Comparison of ENCODE assay signal across 8 cellular contexts in the genomic region with DNA sequence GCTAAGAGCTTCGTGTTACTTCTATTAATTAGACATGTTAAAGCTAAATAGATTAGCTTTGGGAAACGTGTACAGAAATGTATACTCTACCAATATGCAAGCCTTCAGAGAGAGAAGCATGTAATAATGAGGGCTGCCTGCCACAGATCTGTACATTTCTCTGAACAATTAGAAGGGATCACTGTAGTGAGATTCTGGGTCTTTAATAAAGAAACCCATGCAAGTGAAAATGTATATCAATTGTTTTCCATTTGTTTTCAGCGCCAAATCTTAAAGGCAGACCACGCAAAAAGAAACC.
DNase-seq lines count a peak whose midpoint lies in the region; ATAC-seq and TF ChIP-seq lines count a peak whose summit lies in the region.

No MANE protein-coding gene starts in this region.

- H3K36me3 Mint-ChIP-seq in CD4-positive, alpha-beta T cell (ENCODE audit: low read depth): peaks cover 63% of the 10 kb centered on the region
- peaks cover 17% of the 10 kb centered on the region for H3K36me3 Mint-ChIP-seq in progenitor cell of endocrine pancreas (ENCODE audit: insufficient read depth)

- peak overlapping the region; percentile 91 for H3K27ac Mint-ChIP-seq in CD4-positive, alpha-beta T cell
- no peak overlapping the region for H3K27ac Mint-ChIP-seq in progenitor cell of endocrine pancreas

- ATAC-seq in CD4-positive, alpha-beta T cell (ENCODE audit: poor library complexity): no peak
- no peak for ATAC-seq in RWPE2 (ENCODE audit: low read depth)

- H3K9me3 Mint-ChIP-seq in CD4-positive, alpha-beta T cell: no peaks in the 10 kb centered on the region
- no peaks in the 10 kb centered on the region for H3K9me3 Mint-ChIP-seq in progenitor cell of endocrine pancreas (ENCODE audit: low read depth)

- H3K36me3 ChIP-seq in RWPE2 (ENCODE audit: low read depth): peaks cover 27% of the 10 kb centered on the region
- H3K36me3 ChIP-seq in esophagus (ENCODE audit: control insufficient read depth in 2 of 2, insufficient read depth in 2 of 2, low read length in 1 of 2): peaks cover 4 to 7% of the 10 kb centered on the region in 2 donors

- no peaks in the 10 kb centered on the region for H3K27me3 Mint-ChIP-seq in CD4-positive, alpha-beta T cell
- H3K27me3 Mint-ChIP-seq in progenitor cell of endocrine pancreas: no peaks in the 10 kb centered on the region

- H3K4me1 ChIP-seq in RWPE2 (ENCODE audit: insufficient read depth, poor library complexity, severe bottlenecking) (peaks cover 57% of the 10 kb centered on the region), esophagus (ENCODE audit: control insufficient read depth in 2 of 2, insufficient read depth in 2 of 2, low read length in 1 of 2) (peaks cover 0 to 13% of the 10 kb centered on the region in 2 donors)

- H3K27me3 ChIP-seq in CD4-positive, alpha-beta T cell (ENCODE audit: control insufficient read depth, insufficient read depth, low read length): no peaks in the 10 kb centered on the region
- H3K27me3 ChIP-seq in RWPE2 (ENCODE audit: insufficient read depth, poor library complexity, severe bottlenecking) (no peaks in the 10 kb centered on the region), esophagus (ENCODE audit: control insufficient read depth in 1 of 2, insufficient read depth in 2 of 2, low read length in 2 of 2) (no peaks in the 10 kb centered on the region)

- CTCF ChIA-PET in CD4-positive, alpha-beta T cell (lab: Charles Lee): interaction anchor here (1.9 to 3.8 kb wide), 4 partner anchors 12 to 194 kb away, joined by 7 to 32 read pairs (median 13); no protein-coding TSS in a partner anchor

- 20 to 32% methylated on average over 4 of the region's 4 CpGs for WGBS in esophagus, 2 donors

- no peak for TF ChIP-seq CTCF in CD4-positive, alpha-beta T cell (IDR thresholded peaks at IDR 0.05)
- TF ChIP-seq CTCF in RWPE2 (IDR thresholded peaks at IDR 0.05; ENCODE audit: poor library complexity, severe bottlenecking) (no peak), progenitor cell of endocrine pancreas (IDR thresholded peaks at IDR 0.05; ENCODE audit: unreplicated experiment) (no peak)

- intact Hi-C loops in CD4-positive, alpha-beta T cell (cut with DNase I, micrococcal nuclease): loop anchor here in 1 of 2 experiments (2.0 to 5.0 kb wide), 5 partner anchors 32 to 767 kb away; partner anchors contain the start of gene EGR2

- H3K27ac ChIP-seq in CD4-positive, alpha-beta T cell (ENCODE audit: low read depth, low read length): peak overlapping the region; percentile 83
- H3K27ac ChIP-seq in RWPE2 (ENCODE audit: poor library complexity, severe bottlenecking) (peak overlapping the region; percentile 81), esophagus (ENCODE audit: low read depth in 2 of 2, low read length in 1 of 2) (peak overlapping the region; percentile 60 to 67)

- DNase-seq in CD4-positive, alpha-beta T cell: no peak
- DNase-seq in RWPE2 (ENCODE audit: low spot score) (no peak), progenitor cell of endocrine pancreas (ENCODE audit: low spot score, unreplicated experiment) (no peak), DMS153 treated with DMSO at 0.1 percent for 48 hours (lab: John Stamatoyannopoulos, UW; ENCODE audit: unreplicated experiment) (no peak), SIG-M5 treated with dmso at 0.1 percent for 504 hours (lab: John Stamatoyannopoulos, UW; ENCODE audit: unreplicated experiment) (no peak), MV-4-11 (lab: John Stamatoyannopoulos, UW) (no peak), activated gamma-delta T cell (lab: John Stamatoyannopoulos, UW) (no peak)

- no peaks in the 10 kb centered on the region for H3K9me3 ChIP-seq in CD4-positive, alpha-beta T cell (ENCODE audit: control insufficient read depth, low read length)
- H3K9me3 ChIP-seq in RWPE2 (ENCODE audit: severe bottlenecking): no peaks in the 10 kb centered on the region
- H3K9me3 ChIP-seq in esophagus (ENCODE audit: control insufficient read depth in 2 of 2, insufficient read depth in 1 of 2, low read depth in 1 of 2, low read length in 1 of 2): no peaks in the 10 kb centered on the region

- H3K4me3 Mint-ChIP-seq in CD4-positive, alpha-beta T cell: peak overlapping the region; percentile 83
- peak overlapping the region; percentile 32 for H3K4me3 Mint-ChIP-seq in progenitor cell of endocrine pancreas (ENCODE audit: low read depth)

- H3K4me1 Mint-ChIP-seq in CD4-positive, alpha-beta T cell (ENCODE audit: low read depth): peaks cover 97% of the 10 kb centered on the region
- H3K4me1 Mint-ChIP-seq in progenitor cell of endocrine pancreas (ENCODE audit: low read depth): peaks cover 50% of the 10 kb centered on the region

- H3K4me3 ChIP-seq in RWPE2 (ENCODE audit: severe bottlenecking) (peak overlapping the region; percentile 26), esophagus (ENCODE audit: low read depth in 1 of 2, low read length in 2 of 2) (peak overlapping the region; percentile 29 to 70)

- POLR2A ChIA-PET in CD4-positive, alpha-beta T cell (lab: Charles Lee): interaction anchor here (1.1 to 4.8 kb wide), 13 partner anchors 13 to 194 kb away, joined by 4 to 70 read pairs (median 9); partner anchors contain the start of gene ARID5B
